In genomic region chr10:131311661-131312260, GRCh38 we compare ENCODE assay signal across 9 cellular contexts. TPM values are rescaled to one million over a fixed set of nuclear protein-coding genes. Genes with fewer than 3 reads are reported as not detected.
DNase-seq lines count a peak whose midpoint lies in the region; TF ChIP-seq lines count a peak whose summit lies in the region.
"Had no signal": no experiment of that assay in that cellular context is flagged by ENCODE, and none has a peak within 500 bp of the region (broad histone marks: within the 10 kb centered on the region; RNA-seq: fewer than 3 reads in every experiment).

Gene TCERG1L, minus strand, starts transcription at chr10:131311721. Its CDS starts 86 bp downstream, at chr10:131311635.

- no peaks in the 10 kb centered on the region for H3K9me3 ChIP-seq in spleen

- WGBS in spleen, 5 donors: 2 to 10% (median 4%) methylated on average over 12 to 89 of the region's 89 CpGs

- no peak for TF ChIP-seq CTCF in spleen (IDR thresholded peaks at IDR 0.05 in 8 of 11, conservative IDR thresholded peaks at IDR 0.05 in 3 of 11)

- DNase-seq in NCI-H2227 (lab: John Stamatoyannopoulos, UW; ENCODE audit: unreplicated experiment): peak; percentile 0
- no peak for DNase-seq in NCI-H2227 treated with DMSO at 0.1 percent for 48 hours (lab: John Stamatoyannopoulos, UW)
- peak; percentile 74 for DNase-seq in NCI-H69 (lab: John Stamatoyannopoulos, UW)
- DNase-seq in germinal center (ENCODE audit: low spot score): peak; percentile 45
- peak; percentile 72 for DNase-seq in spleen
- DNase-seq in G401 (ENCODE audit: low spot score): no peak
- DNase-seq in RPMI8226: no peak
- no peak for DNase-seq in caudate nucleus (lab: John Stamatoyannopoulos, UW)

- no peak for TF ChIP-seq POLR2A in spleen (IDR thresholded peaks at IDR 0.05)

- intact Hi-C loops in spleen (cut with DNase I; ENCODE audit: low total_unique reads): no loop called here

- H3K4me3 ChIP-seq in spleen: peak within 1 kb of the TSS in 7 of 8 donors; percentile 18 to 62 (median 29)

- in situ Hi-C loops in G401 (cut with HindIII; ENCODE audit: low sequenced_read_pairs): no loop called here

- peaks cover 0 to 92% (median 36%) of the 10 kb centered on the region in 7 donors for H3K27me3 ChIP-seq in spleen (replicated peaks in 1 of 7)

- H3K27ac ChIP-seq in spleen (peak within 1 kb of the TSS in 1 of 8 donors; percentile 15), caudate nucleus (ENCODE audit: low read depth, low read length) (no peak within 1 kb of the TSS)

- H3K4me1 ChIP-seq in spleen: peaks cover 3 to 24% (median 19%) of the 10 kb centered on the region in 6 donors

- no peaks in the 10 kb centered on the region for H3K36me3 ChIP-seq in spleen

RNA-seq across cellular contexts. Expression of gene TCERG1L, which starts in this region (rescaled TPM):
- 1 to 10 TPM in 1 of 7 donors, under 1 TPM in 4, not detected in 2; 0.17 to 1.2 (median 0.38) TPM for total RNA-seq in spleen
- polyA plus RNA-seq in spleen: under 1 TPM in 2 of 3 donors, not detected in 1; 0.03 to 0.11 TPM
- total RNA-seq in G401 (2014; rRNA removed; shearing (Covaris generic)): not detected in 2 replicates
- total RNA-seq: renal cortical epithelial cell had no signal

Comparison
In these comparisons a context has a peak if more than half of its experiments do, and no peak if none do; other contexts are left out.
1. DNase-seq: peak in NCI-H2227 (single experiment), NCI-H69 (single experiment), germinal center (single experiment) and spleen (single experiment); none in NCI-H2227 treated with DMSO at 0.1 percent for 48 hours (single experiment), G401 (single experiment), RPMI8226 (single experiment) and caudate nucleus (0 of 61).